Comparison of ENCODE assay signal across 16 cellular contexts in genomic region chr2:886072-887022, GRCh38.
DNase-seq lines count a peak whose midpoint lies in the region; ATAC-seq and TF ChIP-seq lines count a peak whose summit lies in the region.
"Had no signal": no experiment of that assay in that cellular context is flagged by ENCODE, and none has a peak within 500 bp of the region (broad histone marks: within the 10 kb centered on the region; RNA-seq: fewer than 3 reads in every experiment).

No MANE protein-coding gene starts in this region.

- H3F3A ChIP-seq in GM23338 (replicated peaks; ENCODE audit: low read depth), result no peaks in the 10 kb centered on the region

- H3K27ac ChIP-seq in GM23338 (ENCODE audit: low read depth) (no peak overlapping the region), SJCRH30 (peak overlapping the region; percentile 69; the same call in 1 of the 2 replicates), endodermal cell (ENCODE audit: low read depth, low read length) (no peak overlapping the region)
- H3K27ac ChIP-seq: HL-60 had no signal

- intact Hi-C loops in sciatic nerve (cut with DNase I), result no loop called here

- peaks cover 5% of the 10 kb centered on the region; the same call in 1 of the 2 replicates for H3K27me3 ChIP-seq in GM23338 (ENCODE audit: insufficient read depth)
- H3K27me3 ChIP-seq in SJCRH30, result no peaks in the 10 kb centered on the region
- no peaks in the 10 kb centered on the region for H3K27me3 ChIP-seq in endodermal cell (ENCODE audit: control insufficient read depth, insufficient read depth, low read length, poor library complexity, severe bottlenecking)

- no peaks in the 10 kb centered on the region for H4K20me1 ChIP-seq in GM23338 (replicated peaks; ENCODE audit: insufficient read depth)

- H3K9ac ChIP-seq in endodermal cell (ENCODE audit: extremely low read depth, low read length, poor library complexity, severe bottlenecking), result no peak overlapping the region

- H3K9me2 ChIP-seq in GM23338 (ENCODE audit: insufficient read depth), result no peaks in the 10 kb centered on the region

- H3K4me2 ChIP-seq in GM23338, result no peak overlapping the region

- no peak overlapping the region for H2AFZ ChIP-seq in GM23338

- no peaks in the 10 kb centered on the region for H3K79me2 ChIP-seq in GM23338 (replicated peaks; ENCODE audit: insufficient read depth)

- 92 to 97% methylated on average over 31 to 34 of the region's 34 CpGs for WGBS in endodermal cell (ENCODE audit: insufficient coverage in 1 of 2, insufficient read length in 1 of 2), 2 experiments

- H3K4me1 Mint-ChIP-seq in GM23338, result peaks cover 47% of the 10 kb centered on the region
- H3K4me1 Mint-ChIP-seq in endodermal cell, result peaks cover 16% of the 10 kb centered on the region

- no peaks in the 10 kb centered on the region for H3K9me3 ChIP-seq in SJCRH30 (replicated peaks)
- no peaks in the 10 kb centered on the region for H3K9me3 ChIP-seq in endodermal cell (ENCODE audit: control insufficient read depth, low read length)

- peak; percentile 10; the same call in 2 of the 3 replicates for ATAC-seq in GM23338
- peak; percentile 60 for ATAC-seq in sciatic nerve
- ATAC-seq: SK-N-SH treated with all-trans-retinoic acid at 6 μM for 48 hours had no signal

- TF ChIP-seq CTCF in GM23338 (conservative IDR thresholded peaks at IDR 0.05; ENCODE audit: low read depth in 2 of 2) (peak in 1 of 2 experiments; percentile 15; a peak in 1 of 4 replicates), endodermal cell (conservative IDR thresholded peaks at IDR 0.05) (peak; percentile 44)

- peaks cover 18% of the 10 kb centered on the region for H3K27me3 Mint-ChIP-seq in GM23338 (ENCODE audit: insufficient read depth, low read depth, poor library complexity)
- H3K27me3 Mint-ChIP-seq in endodermal cell (ENCODE audit: insufficient read depth), result peaks cover 8% of the 10 kb centered on the region

- H3K4me3 ChIP-seq in GM23338 (no peak overlapping the region), SJCRH30 (no peak overlapping the region), endodermal cell (ENCODE audit: low read length) (no peak overlapping the region)

- H3K4me3 Mint-ChIP-seq in GM23338 (no peak overlapping the region), endodermal cell (no peak overlapping the region)

- DNase-seq in GM23338 (ENCODE audit: low spot score), result peak; percentile 35
- no peak for DNase-seq in SJCRH30
- peak; percentile 52 for DNase-seq in endodermal cell
- no peak for DNase-seq in sciatic nerve (ENCODE audit: low spot score)
- DNase-seq in epidermal melanocyte (ENCODE audit: insufficient read length, low spot score), result no peak
- DNase-seq in NCI-H2171 (lab: John Stamatoyannopoulos, UW), result no peak
- no peak for DNase-seq in HuH-7.5 (ENCODE audit: low spot score)
- DNase-seq in OCI-M1 (lab: John Stamatoyannopoulos, UW), result no peak
- DNase-seq: C1 segment of cervical spinal cord, GOT3, NCI-H1417, NCI-H1930, NCI-H2171 treated with DMSO at 0.1 percent for 48 hours, NCI-H748 treated with DMSO at 0.1 percent for 48 hours had no signal

- H3K4me1 ChIP-seq in GM23338 (ENCODE audit: insufficient read depth) (peaks cover 21% of the 10 kb centered on the region), SJCRH30 (peaks cover 26% of the 10 kb centered on the region), endodermal cell (ENCODE audit: control insufficient read depth, insufficient read depth, low read length) (no peaks in the 10 kb centered on the region)

- H3K27ac Mint-ChIP-seq in GM23338, result no peak overlapping the region
- H3K27ac Mint-ChIP-seq in endodermal cell, result no peak overlapping the region

- H3K9me3 Mint-ChIP-seq in GM23338, result no peaks in the 10 kb centered on the region; the same call in 2 of the 3 replicates
- no peaks in the 10 kb centered on the region for H3K9me3 Mint-ChIP-seq in endodermal cell

- H3K36me3 ChIP-seq in GM23338 (ENCODE audit: insufficient read depth) (no peaks in the 10 kb centered on the region), SJCRH30 (no peaks in the 10 kb centered on the region), endodermal cell (ENCODE audit: control insufficient read depth, insufficient read depth, low read length) (no peaks in the 10 kb centered on the region)

- H3K36me3 Mint-ChIP-seq in GM23338 (ENCODE audit: low read depth) (no peaks in the 10 kb centered on the region; the same call in 2 of the 3 replicates), endodermal cell (ENCODE audit: low read depth) (no peaks in the 10 kb centered on the region)

TF ChIP-seq in GM23338, 12 proteins besides CTCF, POLR2A, EP300 and RAD21:
- no peak for TF ChIP-seq ZNF331 (CRISPR knock-in tag; IDR thresholded peaks at IDR 0.05; ENCODE audit: low read depth)
- no peak for TF ChIP-seq STAT1 (IDR thresholded peaks at IDR 0.05; ENCODE audit: unreplicated experiment)
- no peak for TF ChIP-seq REST (IDR thresholded peaks at IDR 0.05; ENCODE audit: unreplicated experiment)
- TF ChIP-seq EZH2phosphoT487 (IDR thresholded peaks at IDR 0.05; ENCODE audit: unreplicated experiment), result no peak
- TF ChIP-seq NANOG (IDR thresholded peaks at IDR 0.05; ENCODE audit: borderline replicate concordance), result no peak
- no peak for TF ChIP-seq ETS1 (IDR thresholded peaks at IDR 0.05)

Comparison
In these comparisons a context has a peak if more than half of its experiments do, and no peak if none do; other contexts are left out.
1. DNase-seq: peak in GM23338 (single experiment) and endodermal cell (single experiment); none in SJCRH30 (0 of 2), sciatic nerve (single experiment), epidermal melanocyte (single experiment), NCI-H2171 (single experiment), HuH-7.5 (single experiment) and OCI-M1 (single experiment).